Comparison of ENCODE assay signal across 1 cellular context in the genomic region with DNA sequence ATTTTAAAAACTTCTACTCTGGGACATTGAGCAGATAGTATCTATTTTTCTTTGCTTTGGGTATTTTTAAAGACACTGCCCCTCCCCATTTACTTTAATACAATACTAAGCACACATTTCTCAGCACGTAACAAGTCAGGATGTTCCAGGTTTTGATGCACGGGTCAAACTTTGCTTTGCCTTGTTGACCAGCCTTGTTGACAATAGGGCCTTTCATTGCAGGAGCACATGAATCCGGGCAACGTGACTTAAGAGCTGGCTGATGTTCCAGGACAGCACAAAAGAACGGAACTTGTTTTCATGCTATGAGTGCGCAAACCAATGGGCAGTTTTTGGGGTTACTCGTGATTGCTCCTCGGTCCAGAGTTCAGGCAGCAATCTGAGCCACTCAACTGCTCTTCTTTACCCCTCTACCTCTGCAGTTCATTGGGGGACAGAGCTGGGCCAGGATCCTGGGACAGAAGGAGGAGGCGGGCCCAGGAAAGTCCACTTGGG.
TF ChIP-seq lines count a peak whose summit lies in the region.

No MANE protein-coding gene starts in this region.

TF ChIP-seq in HepG2, 621 proteins besides CTCF, POLR2A, EP300 and RAD21 (continued from another document and continues in another):
- TF ChIP-seq JUND (CRISPR knock-in tag; IDR thresholded peaks at IDR 0.05): peak; percentile 50; the same call in 1 of the 2 replicates
- peak; percentile 60; the same call in 1 of the 2 replicates for TF ChIP-seq ZSCAN25 (CRISPR knock-in tag; IDR thresholded peaks at IDR 0.05)
- TF ChIP-seq NFE2L2 (IDR thresholded peaks at IDR 0.05; ENCODE audit: low read length): no peak
- TF ChIP-seq FOXC1 (CRISPR knock-in tag; IDR thresholded peaks at IDR 0.05; ENCODE audit: borderline replicate concordance): peak; percentile 77; the same call in 1 of the 2 replicates
- TF ChIP-seq HNRNPH1 (optimal IDR thresholded peaks at IDR 0.05; ENCODE audit: low read depth, low read length): no peak
- peak; percentile 90 for TF ChIP-seq ZNF691 (CRISPR knock-in tag; IDR thresholded peaks at IDR 0.05; ENCODE audit: borderline replicate concordance, low read depth)
- peak; percentile 98 for TF ChIP-seq SOX13 (IDR thresholded peaks at IDR 0.05)
- TF ChIP-seq SOX13 (CRISPR knock-in tag; conservative IDR thresholded peaks at IDR 0.05 in 1 of 2, IDR thresholded peaks at IDR 0.05 in 1 of 2): peak in 1 of 2 experiments; percentile 98; a peak in 2 of 4 replicates
- TF ChIP-seq KMT2B (CRISPR knock-in tag; IDR thresholded peaks at IDR 0.05): 0 out of 2 replicates have a peak, but pooled peaks have one; percentile 21
- TF ChIP-seq ZSCAN12 (CRISPR knock-in tag; IDR thresholded peaks at IDR 0.05): no peak
- TF ChIP-seq ZNF576 (CRISPR knock-in tag; IDR thresholded peaks at IDR 0.05): no peak
- TF ChIP-seq ZNF510 (CRISPR knock-in tag; IDR thresholded peaks at IDR 0.05; ENCODE audit: low read depth): no peak; the same call in 1 of the 2 replicates
- TF ChIP-seq SMARCE1 (IDR thresholded peaks at IDR 0.05; ENCODE audit: borderline replicate concordance): no peak
- TF ChIP-seq KLF12 (CRISPR knock-in tag; IDR thresholded peaks at IDR 0.05; ENCODE audit: borderline replicate concordance): no peak
- TF ChIP-seq RARA (CRISPR knock-in tag; IDR thresholded peaks at IDR 0.05): peak; percentile 94
- TF ChIP-seq FOXP1 (IDR thresholded peaks at IDR 0.05): peak; percentile 94
- peak; percentile 98 for TF ChIP-seq FOXP1 (CRISPR knock-in tag; IDR thresholded peaks at IDR 0.05)
- TF ChIP-seq NFATC3 (CRISPR knock-in tag; IDR thresholded peaks at IDR 0.05): 0 out of 2 replicates have a peak, but pooled peaks have one; percentile 43
- TF ChIP-seq ZNF878 (CRISPR knock-in tag; IDR thresholded peaks at IDR 0.05): peak; percentile 87; the same call in 1 of the 2 replicates
- no peak for TF ChIP-seq CCAR2 (optimal IDR thresholded peaks at IDR 0.05; ENCODE audit: low read depth, low read length)
- peak; percentile 89 for TF ChIP-seq TCF7 (IDR thresholded peaks at IDR 0.05; ENCODE audit: low read depth)
- peak; percentile 72; the same call in 1 of the 2 replicates for TF ChIP-seq ZNF33A (CRISPR knock-in tag; IDR thresholded peaks at IDR 0.05; ENCODE audit: borderline replicate concordance)
- no peak; the same call in none of the 2 replicates for TF ChIP-seq ZNF350 (CRISPR knock-in tag; IDR thresholded peaks at IDR 0.05; ENCODE audit: borderline replicate concordance, low read depth)
- TF ChIP-seq HNRNPUL1 (IDR thresholded peaks at IDR 0.05; ENCODE audit: low read depth, low read length): no peak
- no peak for TF ChIP-seq REXO4 (CRISPR knock-in tag; IDR thresholded peaks at IDR 0.05; ENCODE audit: borderline replicate concordance)
- no peak; the same call in 1 of the 2 replicates for TF ChIP-seq ZKSCAN1 (IDR thresholded peaks at IDR 0.05; ENCODE audit: low read length)
- no peak for TF ChIP-seq ELF4 (CRISPR knock-in tag; IDR thresholded peaks at IDR 0.05; ENCODE audit: borderline replicate concordance)
- TF ChIP-seq, protein P1, sequence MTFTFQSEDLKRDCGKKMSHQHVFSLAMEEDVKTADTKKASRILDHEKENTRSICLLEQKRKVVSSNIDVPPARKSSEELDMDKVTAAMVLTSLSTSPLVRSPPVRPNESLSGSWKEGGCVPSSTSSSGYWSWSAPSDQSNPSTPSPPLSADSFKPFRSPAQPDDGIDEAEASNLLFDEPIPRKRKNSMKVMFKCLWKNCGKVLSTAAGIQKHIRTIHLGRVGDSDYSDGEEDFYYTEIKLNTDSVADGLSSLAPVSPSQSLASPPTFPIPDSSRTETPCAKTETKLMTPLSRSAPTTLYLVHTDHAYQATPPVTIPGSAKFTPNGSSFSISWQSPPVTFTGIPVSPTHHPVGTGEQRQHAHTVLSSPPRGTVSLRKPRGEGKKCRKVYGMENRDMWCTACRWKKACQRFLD (CRISPR knock-in tag; IDR thresholded peaks at IDR 0.05; ENCODE audit: borderline replicate concordance): 0 out of 2 replicates have a peak, but pooled peaks have one; percentile 35
- TF ChIP-seq ZNF30 (CRISPR knock-in tag; IDR thresholded peaks at IDR 0.05): 0 out of 2 replicates have a peak, but pooled peaks have one; percentile 46
- TF ChIP-seq ZNF143 (CRISPR knock-in tag; IDR thresholded peaks at IDR 0.05): no peak
- 0 out of 2 replicates have a peak, but pooled peaks have one; percentile 54 for TF ChIP-seq SAFB2 (CRISPR knock-in tag; IDR thresholded peaks at IDR 0.05; ENCODE audit: borderline replicate concordance, low read depth)
- peak; percentile 96 for TF ChIP-seq ZNF264 (CRISPR knock-in tag; IDR thresholded peaks at IDR 0.05)
- no peak for TF ChIP-seq ZFYVE20 (CRISPR knock-in tag; IDR thresholded peaks at IDR 0.05; ENCODE audit: borderline replicate concordance, low read depth)
- peak; percentile 98 for TF ChIP-seq ZBTB46 (CRISPR knock-in tag; IDR thresholded peaks at IDR 0.05; ENCODE audit: borderline replicate concordance)
- TF ChIP-seq BORCS8-MEF2B (CRISPR knock-in tag; IDR thresholded peaks at IDR 0.05): peak; percentile 73
- TF ChIP-seq ZNF337 (CRISPR knock-in tag; IDR thresholded peaks at IDR 0.05; ENCODE audit: borderline replicate concordance, low read depth): peak; percentile 87; the same call in 1 of the 2 replicates
- TF ChIP-seq ZNF605 (CRISPR knock-in tag; IDR thresholded peaks at IDR 0.05): peak; percentile 89
- peak; percentile 90; the same call in 1 of the 2 replicates for TF ChIP-seq RCOR2 (CRISPR knock-in tag; IDR thresholded peaks at IDR 0.05)
- no peak; the same call in 1 of the 2 replicates for TF ChIP-seq MAF1 (CRISPR knock-in tag; IDR thresholded peaks at IDR 0.05; ENCODE audit: borderline replicate concordance)
- TF ChIP-seq NFIC (IDR thresholded peaks at IDR 0.05; ENCODE audit: low read length): peak; percentile 96
- peak; percentile 81 for TF ChIP-seq ZNF121 (CRISPR knock-in tag; IDR thresholded peaks at IDR 0.05)
- peak; percentile 88 for TF ChIP-seq ZMYM3 (CRISPR knock-in tag; IDR thresholded peaks at IDR 0.05)
- TF ChIP-seq LCORL (IDR thresholded peaks at IDR 0.05): peak; percentile 85
- peak; percentile 99 for TF ChIP-seq LCORL (CRISPR knock-in tag; IDR thresholded peaks at IDR 0.05)
- TF ChIP-seq TARDBP (CRISPR knock-in tag; IDR thresholded peaks at IDR 0.05): peak; percentile 99
- no peak for TF ChIP-seq ZNF382 (CRISPR knock-in tag; IDR thresholded peaks at IDR 0.05; ENCODE audit: borderline replicate concordance)
- TF ChIP-seq JARID2 (CRISPR knock-in tag; IDR thresholded peaks at IDR 0.05; ENCODE audit: insufficient replicate concordance): no peak
- no peak for TF ChIP-seq TCF7L2 (IDR thresholded peaks at IDR 0.05; ENCODE audit: low read depth, low read length)
- peak; percentile 70; the same call in 1 of the 2 replicates for TF ChIP-seq ZNF274 (CRISPR knock-in tag; IDR thresholded peaks at IDR 0.05)
- TF ChIP-seq, protein P2, sequence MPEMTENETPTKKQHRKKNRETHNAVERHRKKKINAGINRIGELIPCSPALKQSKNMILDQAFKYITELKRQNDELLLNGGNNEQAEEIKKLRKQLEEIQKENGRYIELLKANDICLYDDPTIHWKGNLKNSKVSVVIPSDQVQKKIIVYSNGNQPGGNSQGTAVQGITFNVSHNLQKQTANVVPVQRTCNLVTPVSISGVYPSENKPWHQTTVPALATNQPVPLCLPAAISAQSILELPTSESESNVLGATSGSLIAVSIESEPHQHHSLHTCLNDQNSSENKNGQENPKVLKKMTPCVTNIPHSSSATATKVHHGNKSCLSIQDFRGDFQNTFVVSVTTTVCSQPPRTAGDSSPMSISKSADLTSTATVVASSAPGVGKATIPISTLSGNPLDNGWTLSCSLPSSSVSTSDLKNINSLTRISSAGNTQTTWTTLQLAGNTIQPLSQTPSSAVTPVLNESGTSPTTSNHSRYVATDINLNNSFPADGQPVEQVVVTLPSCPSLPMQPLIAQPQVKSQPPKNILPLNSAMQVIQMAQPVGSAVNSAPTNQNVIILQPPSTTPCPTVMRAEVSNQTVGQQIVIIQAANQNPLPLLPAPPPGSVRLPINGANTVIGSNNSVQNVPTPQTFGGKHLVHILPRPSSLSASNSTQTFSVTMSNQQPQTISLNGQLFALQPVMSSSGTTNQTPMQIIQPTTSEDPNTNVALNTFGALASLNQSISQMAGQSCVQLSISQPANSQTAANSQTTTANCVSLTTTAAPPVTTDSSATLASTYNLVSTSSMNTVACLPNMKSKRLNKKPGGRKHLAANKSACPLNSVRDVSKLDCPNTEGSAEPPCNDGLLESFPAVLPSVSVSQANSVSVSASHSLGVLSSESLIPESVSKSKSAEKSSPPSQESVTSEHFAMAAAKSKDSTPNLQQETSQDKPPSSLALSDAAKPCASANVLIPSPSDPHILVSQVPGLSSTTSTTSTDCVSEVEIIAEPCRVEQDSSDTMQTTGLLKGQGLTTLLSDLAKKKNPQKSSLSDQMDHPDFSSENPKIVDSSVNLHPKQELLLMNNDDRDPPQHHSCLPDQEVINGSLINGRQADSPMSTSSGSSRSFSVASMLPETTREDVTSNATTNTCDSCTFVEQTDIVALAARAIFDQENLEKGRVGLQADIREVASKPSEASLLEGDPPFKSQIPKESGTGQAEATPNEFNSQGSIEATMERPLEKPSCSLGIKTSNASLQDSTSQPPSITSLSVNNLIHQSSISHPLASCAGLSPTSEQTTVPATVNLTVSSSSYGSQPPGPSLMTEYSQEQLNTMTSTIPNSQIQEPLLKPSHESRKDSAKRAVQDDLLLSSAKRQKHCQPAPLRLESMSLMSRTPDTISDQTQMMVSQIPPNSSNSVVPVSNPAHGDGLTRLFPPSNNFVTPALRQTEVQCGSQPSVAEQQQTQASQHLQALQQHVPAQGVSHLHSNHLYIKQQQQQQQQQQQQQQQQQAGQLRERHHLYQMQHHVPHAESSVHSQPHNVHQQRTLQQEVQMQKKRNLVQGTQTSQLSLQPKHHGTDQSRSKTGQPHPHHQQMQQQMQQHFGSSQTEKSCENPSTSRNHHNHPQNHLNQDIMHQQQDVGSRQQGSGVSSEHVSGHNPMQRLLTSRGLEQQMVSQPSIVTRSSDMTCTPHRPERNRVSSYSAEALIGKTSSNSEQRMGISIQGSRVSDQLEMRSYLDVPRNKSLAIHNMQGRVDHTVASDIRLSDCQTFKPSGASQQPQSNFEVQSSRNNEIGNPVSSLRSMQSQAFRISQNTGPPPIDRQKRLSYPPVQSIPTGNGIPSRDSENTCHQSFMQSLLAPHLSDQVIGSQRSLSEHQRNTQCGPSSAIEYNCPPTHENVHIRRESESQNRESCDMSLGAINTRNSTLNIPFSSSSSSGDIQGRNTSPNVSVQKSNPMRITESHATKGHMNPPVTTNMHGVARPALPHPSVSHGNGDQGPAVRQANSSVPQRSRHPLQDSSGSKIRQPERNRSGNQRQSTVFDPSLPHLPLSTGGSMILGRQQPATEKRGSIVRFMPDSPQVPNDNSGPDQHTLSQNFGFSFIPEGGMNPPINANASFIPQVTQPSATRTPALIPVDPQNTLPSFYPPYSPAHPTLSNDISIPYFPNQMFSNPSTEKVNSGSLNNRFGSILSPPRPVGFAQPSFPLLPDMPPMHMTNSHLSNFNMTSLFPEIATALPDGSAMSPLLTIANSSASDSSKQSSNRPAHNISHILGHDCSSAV (CRISPR knock-in tag; IDR thresholded peaks at IDR 0.05; ENCODE audit: borderline replicate concordance): no peak
- no peak for TF ChIP-seq ZNF724P (CRISPR knock-in tag; IDR thresholded peaks at IDR 0.05; ENCODE audit: borderline replicate concordance)
- peak; percentile 76; the same call in 1 of the 2 replicates for TF ChIP-seq ARID2 (CRISPR knock-in tag; IDR thresholded peaks at IDR 0.05; ENCODE audit: borderline replicate concordance)
- TF ChIP-seq, protein P3, sequence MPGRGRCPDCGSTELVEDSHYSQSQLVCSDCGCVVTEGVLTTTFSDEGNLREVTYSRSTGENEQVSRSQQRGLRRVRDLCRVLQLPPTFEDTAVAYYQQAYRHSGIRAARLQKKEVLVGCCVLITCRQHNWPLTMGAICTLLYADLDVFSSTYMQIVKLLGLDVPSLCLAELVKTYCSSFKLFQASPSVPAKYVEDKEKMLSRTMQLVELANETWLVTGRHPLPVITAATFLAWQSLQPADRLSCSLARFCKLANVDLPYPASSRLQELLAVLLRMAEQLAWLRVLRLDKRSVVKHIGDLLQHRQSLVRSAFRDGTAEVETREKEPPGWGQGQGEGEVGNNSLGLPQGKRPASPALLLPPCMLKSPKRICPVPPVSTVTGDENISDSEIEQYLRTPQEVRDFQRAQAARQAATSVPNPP (CRISPR knock-in tag; IDR thresholded peaks at IDR 0.05): peak; percentile 75; the same call in 1 of the 2 replicates
- TF ChIP-seq TFE3 (CRISPR knock-in tag; IDR thresholded peaks at IDR 0.05): peak; percentile 100
